In the genomic region with DNA sequence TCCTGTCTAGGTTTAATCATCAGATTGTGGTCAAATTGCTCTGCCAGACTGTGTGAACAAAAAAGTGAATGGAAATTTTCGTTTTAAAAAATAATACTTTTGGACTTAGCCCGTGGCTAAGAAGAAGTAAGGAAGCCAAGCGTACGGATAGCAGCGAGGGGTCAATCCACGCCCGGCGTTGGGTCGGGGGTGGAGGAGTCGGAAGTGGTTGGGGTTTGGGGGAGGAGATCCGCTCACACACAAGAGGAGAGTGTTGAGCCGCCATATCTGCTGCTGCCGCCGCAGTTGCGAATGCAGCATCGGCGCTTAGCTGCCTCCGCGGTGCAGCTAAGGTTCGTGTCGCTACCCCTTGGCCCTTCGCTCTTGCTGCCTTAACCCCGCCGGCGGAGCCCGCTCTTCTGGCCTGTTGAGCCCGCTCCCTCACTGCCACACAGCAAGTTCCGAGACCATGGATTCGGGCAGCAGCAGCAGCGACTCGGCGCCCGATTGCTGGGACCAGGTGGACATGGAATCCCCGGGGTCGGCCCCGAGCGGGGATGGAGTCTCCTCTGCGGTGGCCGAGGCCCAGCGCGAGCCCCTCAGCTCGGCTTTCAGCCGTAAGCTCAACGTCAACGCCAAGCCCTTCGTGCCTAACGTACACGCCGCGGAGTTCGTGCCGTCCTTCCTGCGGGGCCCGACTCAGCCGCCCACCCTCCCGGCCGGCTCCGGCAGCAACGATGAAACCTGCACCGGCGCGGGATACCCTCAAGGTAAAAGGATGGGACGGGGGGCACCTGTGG, we compare ENCODE assay signal across 8 cellular contexts. TPM values are rescaled to one million over a fixed set of nuclear protein-coding genes. Genes with fewer than 3 reads are reported as not detected.
DNase-seq lines count a peak whose midpoint lies in the region; TF ChIP-seq lines count a peak whose summit lies in the region.

A gene (plus strand): TSS at position 264 of the 779 bp plus-strand sequence. CDS start 185 bp downstream, at position 449.

- no peaks in the 10 kb centered on the region for H3K27me3 ChIP-seq in colonic mucosa

- peak within 1 kb of the TSS; percentile 55 for H3K4me3 ChIP-seq in colonic mucosa

- no peaks in the 10 kb centered on the region for H3K9me3 ChIP-seq in colonic mucosa

- peak within 1 kb of the TSS; percentile 66 to 80 for H3K9ac ChIP-seq in colonic mucosa (ENCODE audit: low read depth in 2 of 2, low read length in 2 of 2)

- no peak within 1 kb of the TSS for H3K27ac ChIP-seq in colonic mucosa

- intact Hi-C loops in colonic mucosa (cut with DNase I): no loop called here

- H3K4me1 ChIP-seq in colonic mucosa: no peaks in the 10 kb centered on the region

- TF ChIP-seq CTCF in colonic mucosa (IDR thresholded peaks at IDR 0.05): no peak

- DNase-seq in GM04503 (ENCODE audit: low read depth) (peak; percentile 19), H4 (ENCODE audit: low spot score) (peak; percentile 76), NCI-H1092 (lab: John Stamatoyannopoulos, UW) (peak; percentile 63), colonic mucosa (peak; percentile 69), left kidney (ENCODE audit: low read depth, low spot score) (peak; percentile 89), HuH-7.5 (ENCODE audit: low spot score) (no peak)
- peak; percentile 6 for DNase-seq in activated CD4-positive, CD25-positive, alpha-beta regulatory T cell treated with anti-CD3 and anti-CD28 coated beads, Interleukin-2, amount 50 U/mL, for 16 hours (ENCODE audit: low read depth, low spot score)
- peak; percentile 72 for DNase-seq in stimulated activated CD4-positive, alpha-beta T cell treated with anti-CD3 and anti-CD28 coated beads, Interleukin-1b, Interleukin-23, amount 100 ng/mL, for 48 hours

- no peaks in the 10 kb centered on the region for H3K36me3 ChIP-seq in colonic mucosa

RNA-seq across cellular contexts. Expression of the gene that starts here (rescaled TPM):
- 9.6 and 11.8 TPM in 2 replicates for total RNA-seq in H4 (2014; rRNA removed; shearing (Covaris generic))
- total RNA-seq in colonic mucosa: 1 to 10 TPM; 5.7 to 6.7 TPM
